11 cellular contexts compared by ENCODE assay signal in genomic region chr15:85474700-85475316, GRCh38.
DNase-seq lines count a peak whose midpoint lies in the region; ATAC-seq and TF ChIP-seq lines count a peak whose summit lies in the region.
"Had no signal": no experiment of that assay in that cellular context is flagged by ENCODE, and none has a peak within 500 bp of the region (broad histone marks: within the 10 kb centered on the region; RNA-seq: fewer than 3 reads in every experiment).

No MANE protein-coding gene starts in this region.

- ATAC-seq in GM19372 (IDR thresholded peaks at IDR 0.05; ENCODE audit: low read depth, unreplicated experiment) (peak; percentile 50), HG03025 (IDR thresholded peaks at IDR 0.05; ENCODE audit: low FRiP score, unreplicated experiment) (peak; percentile 37), left colon (no peak)

- H3K27me3 ChIP-seq in BLaER1, result no peaks in the 10 kb centered on the region
- H3K27me3 ChIP-seq in colonic mucosa, result no peaks in the 10 kb centered on the region
- H3K27me3 ChIP-seq: MG63 had no signal

- H3K4me3 ChIP-seq in BLaER1 (no peak overlapping the region), SK-N-MC (peak overlapping the region; percentile 44; the same call in 1 of the 2 replicates), colonic mucosa (no peak overlapping the region)
- H3K4me3 ChIP-seq: MG63 had no signal

- TF ChIP-seq CTCF in colonic mucosa (IDR thresholded peaks at IDR 0.05), result no peak

- DNase-seq in SK-N-MC (ENCODE audit: low read depth, low spot score), result no peak
- no peak for DNase-seq in NCI-H1417 (lab: John Stamatoyannopoulos, UW)
- no peak for DNase-seq in colonic mucosa
- no peak for DNase-seq in mesenteric fat pad (ENCODE audit: low spot score)
- DNase-seq in left colon, result no peak
- DNase-seq: head of caudate nucleus, MG63, substantia nigra had no signal

- H3K36me3 ChIP-seq in BLaER1, result no peaks in the 10 kb centered on the region
- H3K36me3 ChIP-seq in SK-N-MC (ENCODE audit: insufficient read depth, low read length), result no peaks in the 10 kb centered on the region
- no peaks in the 10 kb centered on the region for H3K36me3 ChIP-seq in colonic mucosa
- H3K36me3 ChIP-seq: MG63 had no signal

- H3K9ac ChIP-seq in BLaER1, result no peak overlapping the region
- H3K9ac ChIP-seq in SK-N-MC (ENCODE audit: insufficient read length), result no peak overlapping the region
- no peak overlapping the region for H3K9ac ChIP-seq in colonic mucosa (ENCODE audit: low read depth in 2 of 2, low read length in 2 of 2)

- intact Hi-C loops in colonic mucosa (cut with DNase I), result no loop called here
- intact Hi-C loops in left colon (cut with DNase I, micrococcal nuclease), result loop anchor here in 1 of 2 donors (10.0 kb wide), 1 partner anchor 50 kb away; no protein-coding TSS in a partner anchor

- H4K20me1 ChIP-seq in BLaER1, result peaks cover 97% of the 10 kb centered on the region

- peak overlapping the region; percentile 76 for H3K4me2 ChIP-seq in BLaER1

- H3K4me1 ChIP-seq in BLaER1, result peaks cover 53% of the 10 kb centered on the region
- no peaks in the 10 kb centered on the region for H3K4me1 ChIP-seq in colonic mucosa

- H3K9me3 ChIP-seq in BLaER1, result no peaks in the 10 kb centered on the region
- H3K9me3 ChIP-seq in SK-N-MC (ENCODE audit: low read depth, low read length), result no peaks in the 10 kb centered on the region
- H3K9me3 ChIP-seq in colonic mucosa, result no peaks in the 10 kb centered on the region
- H3K9me3 ChIP-seq: MG63 had no signal

- H3K27ac ChIP-seq in BLaER1 (no peak overlapping the region), SK-N-MC (peak overlapping the region; percentile 51; the same call in 1 of the 2 replicates), colonic mucosa (no peak overlapping the region)
